In the genomic region with DNA sequence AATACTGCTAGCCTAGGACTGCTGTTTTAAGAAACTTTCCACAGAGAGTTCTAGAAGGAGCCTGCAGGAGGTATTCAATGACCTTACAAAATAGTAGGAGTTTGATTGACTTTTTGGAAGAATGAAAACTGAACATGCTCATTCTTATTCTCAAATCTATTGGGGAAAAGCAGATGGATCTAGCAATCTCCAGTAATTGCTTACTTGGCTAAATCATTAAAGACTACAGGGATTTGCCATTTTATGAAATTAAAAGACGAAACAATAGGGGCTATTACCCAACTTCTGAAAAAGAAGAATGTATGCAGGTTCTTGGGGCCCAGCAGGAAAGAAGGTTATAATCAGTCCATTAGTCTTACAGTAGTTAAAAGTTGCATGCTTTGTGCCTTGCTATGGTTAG, we compare ENCODE assay signal across 29 cellular contexts. TPM values are rescaled to one million over a fixed set of nuclear protein-coding genes. Genes with fewer than 3 reads are reported as not detected.
"Had no signal": no experiment of that assay in that cellular context is flagged by ENCODE, and none has a peak within 500 bp of the region (broad histone marks: within the 10 kb centered on the region; RNA-seq: fewer than 3 reads in every experiment).

No MANE protein-coding gene starts in this region.

- ATAC-seq: stimulated activated effector memory CD8-positive, alpha-beta T cell treated with anti-CD3 and anti-CD28 coated beads, Interleukin-12 subunit alpha, Interleukin-12 subunit beta, amount 100 ng/mL, for 72 hours; stimulated activated memory B cell treated with anti-CD40 and anti-IgM and Interleukin-4, amounts not matched to agents 10 μg/mL and 1 μg/mL and 100 μg/mL, for 72 hours; stimulated activated naive B cell treated with anti-CD40 and anti-IgM and Interleukin-4, amounts not matched to agents 10 μg/mL and 1 μg/mL and 100 μg/mL, for 72 hours; stimulated activated naive CD8-positive, alpha-beta T cell treated with anti-CD3 and anti-CD28 coated beads, Interleukin-15, amount 100 ng/mL, for 72 hours; stimulated activated naive CD8-positive, alpha-beta T cell treated with anti-CD3 and anti-CD28 coated beads, Interleukin-15, Interleukin-2, amounts not matched to agents 100 U/mL and 50 U/mL, for 24 hours; upper lobe of right lung had no signal

- DNase-seq: stimulated activated CD4-positive, alpha-beta T cell treated with anti-CD3 and anti-CD28 coated beads, Interleukin-2, amount 100 ng/mL, for 48 hours; stimulated activated CD4-positive, alpha-beta T cell treated with anti-CD3 and anti-CD28 coated beads, Interleukin-4, amount 100 ng/mL, for 1 hour; stimulated activated CD4-positive, alpha-beta T cell treated with anti-CD3 and anti-CD28 coated beads, Interleukin-4, amount 100 ng/mL, for 24 hours; stimulated activated CD4-positive, alpha-beta T cell treated with anti-CD3 and anti-CD28 coated beads, Interleukin-4, amount 100 ng/mL, for 4 hours; stimulated activated CD8-positive, alpha-beta memory T cell treated with anti-CD3 and anti-CD28 coated beads, Interleukin-4, amount 100 ng/mL, for 48 hours; stimulated activated naive B cell treated with anti-CD40 and anti-IgM and Interleukin-4, amounts not matched to agents 10 μg/mL and 1 μg/mL and 100 μg/mL, for 72 hours; stimulated activated naive CD4-positive, alpha-beta T cell; stimulated activated naive CD4-positive, alpha-beta T cell treated with Interleukin-2 at 50 U/mL for 16 hours; stimulated activated naive CD8-positive, alpha-beta T cell treated with anti-CD3 and anti-CD28 coated beads, Interleukin-15, amount 100 ng/mL, for 72 hours; stimulated activated naive CD8-positive, alpha-beta T cell treated with anti-CD3 and anti-CD28 coated beads, Interleukin-15, Interleukin-2, amounts not matched to agents 100 U/mL and 50 U/mL, for 24 hours; stomach; substantia nigra; testis; thyroid gland; tibial artery; transverse colon; trophoblast cell; upper lobe of left lung; upper lobe of right lung; uterus had no signal

- H3K4me1 Mint-ChIP-seq: stimulated activated effector memory CD8-positive, alpha-beta T cell treated with anti-CD3 and anti-CD28 coated beads, Interleukin-12 subunit alpha, Interleukin-12 subunit beta, amount 100 ng/mL, for 72 hours; stimulated activated naive CD8-positive, alpha-beta T cell treated with anti-CD3 and anti-CD28 coated beads, Interleukin-15, amount 100 ng/mL, for 72 hours had no signal

- H3K27me3 Mint-ChIP-seq: stimulated activated memory B cell treated with anti-CD40 and anti-IgM and Interleukin-4, amounts not matched to agents 10 μg/mL and 1 μg/mL and 100 μg/mL, for 72 hours; stimulated activated naive CD8-positive, alpha-beta T cell treated with anti-CD3 and anti-CD28 coated beads, Interleukin-15, amount 100 ng/mL, for 72 hours had no signal

- H3K36me3 Mint-ChIP-seq: stimulated activated effector memory CD8-positive, alpha-beta T cell treated with anti-CD3 and anti-CD28 coated beads, Interleukin-12 subunit alpha, Interleukin-12 subunit beta, amount 100 ng/mL, for 72 hours; stimulated activated memory B cell treated with anti-CD40 and anti-IgM and Interleukin-4, amounts not matched to agents 10 μg/mL and 1 μg/mL and 100 μg/mL, for 72 hours; stimulated activated naive B cell treated with anti-CD40 and anti-IgM and Interleukin-4, amounts not matched to agents 10 μg/mL and 1 μg/mL and 100 μg/mL, for 72 hours; type B pancreatic cell had no signal

- H3K9me3 ChIP-seq: stomach, suprapubic skin, testis, thoracic aorta, thyroid gland, tibial artery, tibial nerve, transverse colon, upper lobe of left lung, upper lobe of right lung, uterus, vagina had no signal

- FAIRE-seq: urothelium cell line had no signal

- H3K27ac Mint-ChIP-seq: stimulated activated effector memory CD8-positive, alpha-beta T cell treated with anti-CD3 and anti-CD28 coated beads, Interleukin-12 subunit alpha, Interleukin-12 subunit beta, amount 100 ng/mL, for 72 hours; stimulated activated memory B cell treated with anti-CD40 and anti-IgM and Interleukin-4, amounts not matched to agents 10 μg/mL and 1 μg/mL and 100 μg/mL, for 72 hours; stimulated activated naive B cell treated with anti-CD40 and anti-IgM and Interleukin-4, amounts not matched to agents 10 μg/mL and 1 μg/mL and 100 μg/mL, for 72 hours; stimulated activated naive CD8-positive, alpha-beta T cell treated with anti-CD3 and anti-CD28 coated beads, Interleukin-15, amount 100 ng/mL, for 72 hours; stimulated activated naive CD8-positive, alpha-beta T cell treated with anti-CD3 and anti-CD28 coated beads, Interleukin-15, Interleukin-2, amounts not matched to agents 100 ng/mL and 50 ng/mL, for 24 hours; type B pancreatic cell had no signal

- H3K9me3 Mint-ChIP-seq: stimulated activated effector memory CD8-positive, alpha-beta T cell treated with anti-CD3 and anti-CD28 coated beads, Interleukin-12 subunit alpha, Interleukin-12 subunit beta, amount 100 ng/mL, for 72 hours; stimulated activated naive B cell treated with anti-CD40 and anti-IgM and Interleukin-4, amounts not matched to agents 10 μg/mL and 1 μg/mL and 100 μg/mL, for 72 hours; stimulated activated naive CD8-positive, alpha-beta T cell treated with anti-CD3 and anti-CD28 coated beads, Interleukin-15, amount 100 ng/mL, for 72 hours; stimulated activated naive CD8-positive, alpha-beta T cell treated with anti-CD3 and anti-CD28 coated beads, Interleukin-15, Interleukin-2, amounts not matched to agents 100 ng/mL and 50 ng/mL, for 24 hours; type B pancreatic cell had no signal

- H3K4me1 ChIP-seq: stomach, suprapubic skin, testis, thyroid gland, tibial artery, tibial nerve, transverse colon, upper lobe of left lung, upper lobe of right lung, uterus, vagina had no signal

- H3K4me3 ChIP-seq: stomach, suprapubic skin, testis, thoracic aorta, thyroid gland, tibial artery, tibial nerve, transverse colon, upper lobe of left lung, upper lobe of right lung, uterus, vagina had no signal

- H3K27me3 ChIP-seq: stomach, suprapubic skin, testis, thyroid gland, tibial artery, tibial nerve, transverse colon, upper lobe of left lung, upper lobe of right lung, uterus, vagina had no signal

- H3K4me3 Mint-ChIP-seq: stimulated activated effector memory CD8-positive, alpha-beta T cell treated with anti-CD3 and anti-CD28 coated beads, Interleukin-12 subunit alpha, Interleukin-12 subunit beta, amount 100 ng/mL, for 72 hours; stimulated activated memory B cell treated with anti-CD40 and anti-IgM and Interleukin-4, amounts not matched to agents 10 μg/mL and 1 μg/mL and 100 μg/mL, for 72 hours; stimulated activated naive B cell treated with anti-CD40 and anti-IgM and Interleukin-4, amounts not matched to agents 10 μg/mL and 1 μg/mL and 100 μg/mL, for 72 hours; stimulated activated naive CD8-positive, alpha-beta T cell treated with anti-CD3 and anti-CD28 coated beads, Interleukin-15, amount 100 ng/mL, for 72 hours; stimulated activated naive CD8-positive, alpha-beta T cell treated with anti-CD3 and anti-CD28 coated beads, Interleukin-15, Interleukin-2, amounts not matched to agents 100 ng/mL and 50 ng/mL, for 24 hours; type B pancreatic cell had no signal

- H3K36me3 ChIP-seq: stomach, suprapubic skin, thoracic aorta, thyroid gland, tibial artery, tibial nerve, transverse colon, upper lobe of left lung, upper lobe of right lung, uterus, vagina had no signal

- H3K27ac ChIP-seq: stomach, suprapubic skin, testis, thoracic aorta, thyroid gland, tibial artery, tibial nerve, transverse colon, upper lobe of left lung, upper lobe of right lung, uterus, vagina had no signal

RNA-seq across cellular contexts. Expression of gene PEX5L, which starts 29.9 kb away (rescaled TPM):
- total RNA-seq: thoracic aorta, upper lobe of left lung, vagina had no signal
